10 cellular contexts compared by ENCODE assay signal in genomic region chr12:48965447-48965846, GRCh38. TPM values are rescaled to one million over a fixed set of nuclear protein-coding genes. Genes with fewer than 3 reads are reported as not detected.
DNase-seq lines count a peak whose midpoint lies in the region; ATAC-seq and TF ChIP-seq lines count a peak whose summit lies in the region.
"Had no signal": no experiment of that assay in that cellular context is flagged by ENCODE, and none has a peak within 500 bp of the region (broad histone marks: within the 10 kb centered on the region; RNA-seq: fewer than 3 reads in every experiment).

No MANE protein-coding gene starts in this region.

- H3K9me3 Mint-ChIP-seq in stimulated activated effector memory CD8-positive, alpha-beta T cell treated with anti-CD3 and anti-CD28 coated beads, Interleukin-12 subunit alpha, Interleukin-12 subunit beta, amount 100 ng/mL, for 72 hours = no peaks in the 10 kb centered on the region
- H3K9me3 Mint-ChIP-seq in CD4-positive, alpha-beta T cell = no peaks in the 10 kb centered on the region

- POLR2A ChIA-PET in Panc1 (lab: Charles Lee) = no interaction called here
- POLR2A ChIA-PET in CD4-positive, alpha-beta T cell (lab: Charles Lee) = no interaction called here

- peaks cover 17% of the 10 kb centered on the region for H3K4me1 ChIP-seq in Panc1 (ENCODE audit: control insufficient read depth, insufficient read depth, low read length)

- H3K36me3 ChIP-seq in Panc1 (ENCODE audit: control insufficient read depth, insufficient read depth, low read length) = no peaks in the 10 kb centered on the region

- CTCF ChIA-PET in Panc1 (lab: Charles Lee) = no interaction called here
- CTCF ChIA-PET in CD4-positive, alpha-beta T cell (lab: Charles Lee) = interaction anchor here (1.8 kb wide), 1 partner anchor 41 kb away, joined by 5 read pairs; the partner anchor contains the start of gene FKBP11

- H3K27me3 ChIP-seq in Panc1 (ENCODE audit: control insufficient read depth, insufficient read depth, low read length) = no peaks in the 10 kb centered on the region
- peaks cover 5% of the 10 kb centered on the region for H3K27me3 ChIP-seq in CD4-positive, alpha-beta T cell (ENCODE audit: control insufficient read depth, insufficient read depth, low read length)

- peak; percentile 67 for TF ChIP-seq CTCF in Panc1 (IDR thresholded peaks at IDR 0.05)
- TF ChIP-seq CTCF in fibroblast of mammary gland (conservative IDR thresholded peaks at IDR 0.05; ENCODE audit: control insufficient read depth, insufficient read depth, low read depth, low read length) = peak; percentile 48
- TF ChIP-seq CTCF in CD4-positive, alpha-beta T cell (IDR thresholded peaks at IDR 0.05) = no peak

- no peaks in the 10 kb centered on the region for H3K9me3 ChIP-seq in Panc1 (ENCODE audit: control insufficient read depth, insufficient read depth, low read depth, low read length)
- no peaks in the 10 kb centered on the region for H3K9me3 ChIP-seq in CD4-positive, alpha-beta T cell (ENCODE audit: control insufficient read depth, low read length)

- H3K27me3 Mint-ChIP-seq in CD4-positive, alpha-beta T cell = peaks cover 15% of the 10 kb centered on the region

- no TSS peak for BruUV-seq in Panc1 (replicated peaks; lab: Mats Ljungman, UMichigan)

- no peaks in the 10 kb centered on the region for H3K36me3 Mint-ChIP-seq in stimulated activated effector memory CD8-positive, alpha-beta T cell treated with anti-CD3 and anti-CD28 coated beads, Interleukin-12 subunit alpha, Interleukin-12 subunit beta, amount 100 ng/mL, for 72 hours
- no peaks in the 10 kb centered on the region for H3K36me3 Mint-ChIP-seq in CD4-positive, alpha-beta T cell (ENCODE audit: low read depth)

- intact Hi-C loops in Panc1 (cut with micrococcal nuclease; ENCODE audit: unreplicated experiment) = no loop called here
- intact Hi-C loops in CD4-positive, alpha-beta T cell (cut with DNase I, micrococcal nuclease) = no loop called here

- H3K4me3 ChIP-seq in Panc1 (ENCODE audit: low read depth in 2 of 2, low read length in 2 of 2) (no peak overlapping the region), fibroblast of mammary gland (ENCODE audit: control insufficient read depth, low read depth, low read length) (no peak overlapping the region)

- no peak overlapping the region for H3K27ac ChIP-seq in Panc1 (ENCODE audit: low read length)
- no peak overlapping the region for H3K27ac ChIP-seq in CD4-positive, alpha-beta T cell (ENCODE audit: low read depth, low read length)
- H3K27ac ChIP-seq: HL-60 had no signal

- no peak overlapping the region for H3K4me3 Mint-ChIP-seq in stimulated activated effector memory CD8-positive, alpha-beta T cell treated with anti-CD3 and anti-CD28 coated beads, Interleukin-12 subunit alpha, Interleukin-12 subunit beta, amount 100 ng/mL, for 72 hours
- no peak overlapping the region for H3K4me3 Mint-ChIP-seq in CD4-positive, alpha-beta T cell

- H3K4me1 Mint-ChIP-seq in stimulated activated effector memory CD8-positive, alpha-beta T cell treated with anti-CD3 and anti-CD28 coated beads, Interleukin-12 subunit alpha, Interleukin-12 subunit beta, amount 100 ng/mL, for 72 hours = peaks cover 14% of the 10 kb centered on the region
- H3K4me1 Mint-ChIP-seq in CD4-positive, alpha-beta T cell (ENCODE audit: low read depth) = peaks cover 6% of the 10 kb centered on the region

- peak; percentile 27 for DNase-seq in NCI-H82 (lab: John Stamatoyannopoulos, UW)
- no peak for DNase-seq in NCI-H82 treated with DMSO at 0.1 percent for 48 hours (lab: John Stamatoyannopoulos, UW; ENCODE audit: unreplicated experiment)
- DNase-seq in Panc1 (ENCODE audit: low read depth, low spot score) = no peak
- peak; percentile 40 for DNase-seq in fibroblast of mammary gland (ENCODE audit: low read depth)
- no peak for DNase-seq in stimulated activated effector memory CD8-positive, alpha-beta T cell treated with anti-CD3 and anti-CD28 coated beads, Interleukin-12 subunit alpha, Interleukin-12 subunit beta, amount 100 ng/mL, for 72 hours (ENCODE audit: low spot score in 2 of 2)
- DNase-seq in NCI-H2081 (lab: John Stamatoyannopoulos, UW) = no peak
- DNase-seq in CD4-positive, alpha-beta T cell = no peak
- DNase-seq: GOT3 had no signal

- in situ Hi-C loops in Panc1 (cut with HindIII; ENCODE audit: low pct_unique_long_range_greater_than_20kb, low sequenced_read_pairs) = no loop called here

- no peak overlapping the region for H3K27ac Mint-ChIP-seq in stimulated activated effector memory CD8-positive, alpha-beta T cell treated with anti-CD3 and anti-CD28 coated beads, Interleukin-12 subunit alpha, Interleukin-12 subunit beta, amount 100 ng/mL, for 72 hours
- no peak overlapping the region for H3K27ac Mint-ChIP-seq in CD4-positive, alpha-beta T cell

- peak; percentile 69 for ATAC-seq in Panc1
- peak; percentile 35 for ATAC-seq in stimulated activated effector memory CD8-positive, alpha-beta T cell treated with anti-CD3 and anti-CD28 coated beads, Interleukin-12 subunit alpha, Interleukin-12 subunit beta, amount 100 ng/mL, for 72 hours
- ATAC-seq in HG03039 (IDR thresholded peaks at IDR 0.05; ENCODE audit: unreplicated experiment) = no peak
- ATAC-seq in CD4-positive, alpha-beta T cell (ENCODE audit: poor library complexity) = no peak

RNA-seq across cellular contexts. Expression of gene WNT10B, which starts 6.1 kb away (rescaled TPM):
- total RNA-seq in Panc1 (2021; ENCODE audit: unreplicated experiment) = 2.3 TPM
- polyA plus RNA-seq in Panc1 (2012; ENCODE audit: insufficient read length) = 3.1 TPM
- total RNA-seq in CD4-positive, alpha-beta T cell = 10 to 100 TPM; 10.8 TPM

RNA-seq across cellular contexts. Expression of gene ARF3, which starts 8.2 kb away (rescaled TPM):
- 224 TPM for total RNA-seq in Panc1 (2021; ENCODE audit: unreplicated experiment)
- 210 TPM for polyA plus RNA-seq in Panc1 (2012; ENCODE audit: insufficient read length)
- total RNA-seq in CD4-positive, alpha-beta T cell = 10 to 100 TPM; 32.0 to 34.6 TPM

RNA-seq across cellular contexts. Expression of gene WNT1, which starts 12.7 kb away (rescaled TPM):
- total RNA-seq in Panc1 (2021; ENCODE audit: unreplicated experiment) = not detected
- not detected for polyA plus RNA-seq in Panc1 (2012; ENCODE audit: insufficient read length)
- total RNA-seq in CD4-positive, alpha-beta T cell = 1 to 10 TPM; 1.8 to 2.7 TPM

RNA-seq across cellular contexts. Expression of gene DDN, which starts 33.7 kb away (rescaled TPM):
- 0.51 TPM for total RNA-seq in Panc1 (2021; ENCODE audit: unreplicated experiment)
- 0.30 TPM for polyA plus RNA-seq in Panc1 (2012; ENCODE audit: insufficient read length)
- total RNA-seq in CD4-positive, alpha-beta T cell = under 1 TPM; 0.30 to 0.47 TPM

RNA-seq across cellular contexts. Expression of gene FKBP11, which starts 40.2 kb away (rescaled TPM):
- 21.1 TPM for total RNA-seq in Panc1 (2021; ENCODE audit: unreplicated experiment)
- 12.8 TPM for polyA plus RNA-seq in Panc1 (2012; ENCODE audit: insufficient read length)
- total RNA-seq in CD4-positive, alpha-beta T cell = 10 to 100 TPM; 82.3 to 85.9 TPM

Comparison
In these comparisons a context has a peak if more than half of its experiments do, and no peak if none do; other contexts are left out.
1. DNase-seq: peak in NCI-H82 (single experiment) and fibroblast of mammary gland (single experiment); none in NCI-H82 treated with DMSO at 0.1 percent for 48 hours (single experiment), Panc1 (single experiment), stimulated activated effector memory CD8-positive, alpha-beta T cell treated with anti-CD3 and anti-CD28 coated beads, Interleukin-12 subunit alpha, Interleukin-12 subunit beta, amount 100 ng/mL, for 72 hours (0 of 2), NCI-H2081 (0 of 2) and CD4-positive, alpha-beta T cell (0 of 10).
2. ATAC-seq: peak in Panc1 (single experiment) and stimulated activated effector memory CD8-positive, alpha-beta T cell treated with anti-CD3 and anti-CD28 coated beads, Interleukin-12 subunit alpha, Interleukin-12 subunit beta, amount 100 ng/mL, for 72 hours (single experiment); none in HG03039 (single experiment) and CD4-positive, alpha-beta T cell (single experiment).